Comparison of ENCODE assay signal across 8 cellular contexts in genomic region chrX:40012039-40012799, GRCh38.
DNase-seq lines count a peak whose midpoint lies in the region; ATAC-seq and TF ChIP-seq lines count a peak whose summit lies in the region.

No MANE protein-coding gene starts in this region.

- intact Hi-C loops in activated CD4-positive, alpha-beta T cell treated with anti-CD3 and anti-CD28 coated beads for 36 hours (cut with DNase I, micrococcal nuclease): loop anchor here (2.0 to 5.0 kb wide), 8 partner anchors 83 to 280 kb away; partner anchors contain the start of gene BCOR (in 1 of the 2)
- intact Hi-C loops in vagina (cut with DNase I): loop anchor here (5.0 to 10.0 kb wide), 2 partner anchors 85 to 287 kb away; partner anchors contain the start of gene BCOR

- peak; percentile 13 for DNase-seq in activated CD4-positive, alpha-beta T cell treated with anti-CD3 and anti-CD28 coated beads for 36 hours
- DNase-seq in activated CD4-positive, alpha-beta T cell treated with anti-CD3 and anti-CD28 coated beads for 1 hour: no peak
- DNase-seq in NCI-H774 (lab: John Stamatoyannopoulos, UW): peak; percentile 1
- DNase-seq in choroid plexus epithelial cell (ENCODE audit: low read depth): peak; percentile 71
- DNase-seq in vagina (ENCODE audit: extremely low spot score in 2 of 2): no peak
- DNase-seq in amygdala (lab: John Stamatoyannopoulos, UW): no peak
- no peak for DNase-seq in NCI-H2196 (lab: John Stamatoyannopoulos, UW; ENCODE audit: unreplicated experiment)

- H3K9me3 ChIP-seq in mesodermal cell (ENCODE audit: control insufficient read depth, low read length): no peaks in the 10 kb centered on the region
- no peaks in the 10 kb centered on the region for H3K9me3 ChIP-seq in vagina

- 2% methylated on average over 17 to 25 of the region's 57 CpGs for WGBS in mesodermal cell (ENCODE audit: insufficient coverage in 2 of 2), 2 experiments

- no peak for TF ChIP-seq CTCF in choroid plexus epithelial cell (conservative IDR thresholded peaks at IDR 0.05; ENCODE audit: low read depth, low read length)
- TF ChIP-seq CTCF in vagina (IDR thresholded peaks at IDR 0.05): no peak

- no peak for TF ChIP-seq POLR2A in vagina (IDR thresholded peaks at IDR 0.05)

- H3K27ac ChIP-seq in mesodermal cell (ENCODE audit: low read depth, low read length, severe bottlenecking): peak overlapping the region; percentile 66
- peak overlapping the region; percentile 76 for H3K27ac ChIP-seq in vagina

- H3K36me3 Mint-ChIP-seq in activated CD4-positive, alpha-beta T cell treated with anti-CD3 and anti-CD28 coated beads for 36 hours (ENCODE audit: low read depth): no peaks in the 10 kb centered on the region

- H3K4me1 Mint-ChIP-seq in activated CD4-positive, alpha-beta T cell treated with anti-CD3 and anti-CD28 coated beads for 36 hours: peaks cover 25% of the 10 kb centered on the region

- H3K4me1 ChIP-seq in mesodermal cell (ENCODE audit: control insufficient read depth, insufficient read depth, low read length, poor library complexity, severe bottlenecking) (peaks cover 27% of the 10 kb centered on the region), vagina (peaks cover 31% of the 10 kb centered on the region)

- H3K4me3 ChIP-seq in choroid plexus epithelial cell (ENCODE audit: low read depth, low read length) (peak overlapping the region; percentile 60), mesodermal cell (ENCODE audit: extremely low read depth, insufficient read depth, low read length, poor library complexity, severe bottlenecking) (peak overlapping the region; percentile 35), vagina (peak overlapping the region; percentile 49 to 52)

- peaks cover 22% of the 10 kb centered on the region for H3K27me3 Mint-ChIP-seq in activated CD4-positive, alpha-beta T cell treated with anti-CD3 and anti-CD28 coated beads for 36 hours

- CTCF ChIA-PET in activated CD4-positive, alpha-beta T cell treated with anti-CD3 and anti-CD28 coated beads for 36 hours (lab: Charles Lee): interaction anchor here (0.8 kb wide), 1 partner anchor 235 kb away, joined by 5 read pairs; no protein-coding TSS in a partner anchor

- H3K9me3 Mint-ChIP-seq in activated CD4-positive, alpha-beta T cell treated with anti-CD3 and anti-CD28 coated beads for 36 hours (ENCODE audit: low read depth): peaks cover 2% of the 10 kb centered on the region

- no peaks in the 10 kb centered on the region for H3K27me3 ChIP-seq in vagina

- POLR2A ChIA-PET in activated CD4-positive, alpha-beta T cell treated with anti-CD3 and anti-CD28 coated beads for 36 hours (lab: Charles Lee): no interaction called here

- H3K27ac Mint-ChIP-seq in activated CD4-positive, alpha-beta T cell treated with anti-CD3 and anti-CD28 coated beads for 36 hours: peak overlapping the region; percentile 60

- H3K4me3 Mint-ChIP-seq in activated CD4-positive, alpha-beta T cell treated with anti-CD3 and anti-CD28 coated beads for 36 hours: peak overlapping the region; percentile 63

- no peaks in the 10 kb centered on the region for H3K36me3 ChIP-seq in mesodermal cell (ENCODE audit: control insufficient read depth, insufficient read depth, low read length)
- H3K36me3 ChIP-seq in vagina: no peaks in the 10 kb centered on the region

- peak; percentile 33 for ATAC-seq in activated CD4-positive, alpha-beta T cell treated with anti-CD3 and anti-CD28 coated beads for 36 hours

Comparison
In these comparisons a context has a peak if more than half of its experiments do, and no peak if none do; other contexts are left out.
1. DNase-seq: peak in activated CD4-positive, alpha-beta T cell treated with anti-CD3 and anti-CD28 coated beads for 36 hours (single experiment), NCI-H774 (single experiment) and choroid plexus epithelial cell (single experiment); none in activated CD4-positive, alpha-beta T cell treated with anti-CD3 and anti-CD28 coated beads for 1 hour (single experiment), vagina (0 of 2), amygdala (0 of 56) and NCI-H2196 (single experiment).
2. Peak in every context shown above with its lines, with median percentiles within 50 percentile points of each other: H3K4me3 ChIP-seq.